Comparison of ENCODE assay signal across 17 cellular contexts in genomic region chr22:48068323-48068722, GRCh38.
DNase-seq lines count a peak whose midpoint lies in the region; ATAC-seq and TF ChIP-seq lines count a peak whose summit lies in the region.
"Had no signal": no experiment of that assay in that cellular context is flagged by ENCODE, and none has a peak within 500 bp of the region (broad histone marks: within the 10 kb centered on the region; RNA-seq: fewer than 3 reads in every experiment).

No MANE protein-coding gene starts in this region.

- no peak overlapping the region for H3K4me3 ChIP-seq in GM23338
- H3K4me3 ChIP-seq: GM23248 had no signal

- no peak for TF ChIP-seq CTCF in GM23338 (conservative IDR thresholded peaks at IDR 0.05; ENCODE audit: low read depth in 2 of 2)

- ATAC-seq in GM23338 (no peak), naive B cell (ENCODE audit: low read depth in 2 of 2) (peak; percentile 50 to 72), GM21529 (IDR thresholded peaks at IDR 0.05; ENCODE audit: unreplicated experiment) (no peak)
- ATAC-seq in stimulated activated naive B cell treated with anti-CD40 and anti-IgM and Interleukin-4, amounts not matched to agents 10 μg/mL and 1 μg/mL and 100 μg/mL, for 72 hours (replicated peaks) = peak; percentile 82 to 89
- ATAC-seq: HepG2 had no signal

- H3K9me2 ChIP-seq in GM23338 (ENCODE audit: insufficient read depth) = no peaks in the 10 kb centered on the region

- no peaks in the 10 kb centered on the region for H4K20me1 ChIP-seq in GM23338 (replicated peaks; ENCODE audit: insufficient read depth)

- no peaks in the 10 kb centered on the region for H3K27me3 ChIP-seq in GM23338 (ENCODE audit: insufficient read depth)

- no peak for DNase-seq in GM23338 (ENCODE audit: low spot score)
- peak; percentile 68 for DNase-seq in NCI-H446 treated with DMSO at 0.1 percent for 48 hours (lab: John Stamatoyannopoulos, UW)
- DNase-seq in naive B cell = no peak
- DNase-seq in stimulated activated naive B cell treated with anti-CD40 and anti-IgM and Interleukin-4, amounts not matched to agents 10 μg/mL and 1 μg/mL and 100 μg/mL, for 72 hours = no peak
- DNase-seq in cortex of kidney (lab: John Stamatoyannopoulos, UW) = no peak
- DNase-seq in stimulated activated CD4-positive, alpha-beta T cell treated with anti-CD3 and anti-CD28 coated beads, Interleukin-4, amount 100 ng/mL, for 1 hour = no peak
- DNase-seq: ACHN; Caco-2; CD4-positive, alpha-beta T cell; DMS79 treated with DMSO at 0.1 percent for 48 hours; GF-D8; GM23248; H7; KBM-7 had no signal

- H3K4me1 Mint-ChIP-seq in GM23338 (peaks cover 23% of the 10 kb centered on the region), naive B cell (peaks cover 14 to 34% (median 33%) of the 10 kb centered on the region in 3 donors)
- peaks cover 10 to 36% of the 10 kb centered on the region in 2 donors for H3K4me1 Mint-ChIP-seq in stimulated activated naive B cell treated with anti-CD40 and anti-IgM and Interleukin-4, amounts not matched to agents 10 μg/mL and 1 μg/mL and 100 μg/mL, for 72 hours

- no peak overlapping the region for H2AFZ ChIP-seq in GM23338
- H2AFZ ChIP-seq: GM23248 had no signal

- no peak overlapping the region for H3K4me2 ChIP-seq in GM23338

- H3K4me1 ChIP-seq in GM23338 (ENCODE audit: insufficient read depth) = peaks cover 11% of the 10 kb centered on the region
- H3K4me1 ChIP-seq: Caco-2 had no signal

- peak overlapping the region; percentile 51; the same call in 1 of the 2 replicates for H3K27ac Mint-ChIP-seq in GM23338
- peak overlapping the region in 3 of 6 donors; percentile 7 to 65 (median 39) for H3K27ac Mint-ChIP-seq in naive B cell
- H3K27ac Mint-ChIP-seq in stimulated activated naive B cell treated with anti-CD40 and anti-IgM and Interleukin-4, amounts not matched to agents 10 μg/mL and 1 μg/mL and 100 μg/mL, for 72 hours = no peak overlapping the region
- H3K27ac Mint-ChIP-seq: CD4-positive, alpha-beta T cell had no signal

- no peaks in the 10 kb centered on the region for H3K79me2 ChIP-seq in GM23338 (replicated peaks; ENCODE audit: insufficient read depth)

- H3K27ac ChIP-seq in GM23338 (ENCODE audit: low read depth) = no peak overlapping the region
- H3K27ac ChIP-seq: C4-2B, GM23248 had no signal

- H3F3A ChIP-seq in GM23338 (replicated peaks; ENCODE audit: low read depth) = no peaks in the 10 kb centered on the region

- H3K4me3 Mint-ChIP-seq in GM23338 (no peak overlapping the region), naive B cell (peak overlapping the region in 1 of 8 donors; percentile 21)
- no peak overlapping the region for H3K4me3 Mint-ChIP-seq in stimulated activated naive B cell treated with anti-CD40 and anti-IgM and Interleukin-4, amounts not matched to agents 10 μg/mL and 1 μg/mL and 100 μg/mL, for 72 hours
- H3K4me3 Mint-ChIP-seq: CD4-positive, alpha-beta T cell had no signal

- no peaks in the 10 kb centered on the region for H3K36me3 ChIP-seq in GM23338 (ENCODE audit: insufficient read depth)

- peaks cover 14% of the 10 kb centered on the region for H3K27me3 Mint-ChIP-seq in GM23338 (ENCODE audit: insufficient read depth, low read depth, poor library complexity)
- H3K27me3 Mint-ChIP-seq in naive B cell = peaks cover 0 to 16% (median 11%) of the 10 kb centered on the region in 3 donors
- H3K27me3 Mint-ChIP-seq in stimulated activated naive B cell treated with anti-CD40 and anti-IgM and Interleukin-4, amounts not matched to agents 10 μg/mL and 1 μg/mL and 100 μg/mL, for 72 hours = peaks cover 14 to 34% of the 10 kb centered on the region in 2 donors
- H3K27me3 Mint-ChIP-seq: CD4-positive, alpha-beta T cell had no signal

- H3K9me3 Mint-ChIP-seq in GM23338 = peaks cover 25% of the 10 kb centered on the region; the same call in 2 of the 3 replicates
- H3K9me3 Mint-ChIP-seq in naive B cell = peaks cover 0 to 4% (median 0%) of the 10 kb centered on the region in 7 donors
- H3K9me3 Mint-ChIP-seq in stimulated activated naive B cell treated with anti-CD40 and anti-IgM and Interleukin-4, amounts not matched to agents 10 μg/mL and 1 μg/mL and 100 μg/mL, for 72 hours = peaks cover 0 to 2% of the 10 kb centered on the region in 2 donors
- H3K9me3 Mint-ChIP-seq: CD4-positive, alpha-beta T cell had no signal

- peaks cover 7% of the 10 kb centered on the region; the same call in 2 of the 3 replicates for H3K36me3 Mint-ChIP-seq in GM23338 (ENCODE audit: low read depth)
- H3K36me3 Mint-ChIP-seq in naive B cell = no peaks in the 10 kb centered on the region
- H3K36me3 Mint-ChIP-seq in stimulated activated naive B cell treated with anti-CD40 and anti-IgM and Interleukin-4, amounts not matched to agents 10 μg/mL and 1 μg/mL and 100 μg/mL, for 72 hours = no peaks in the 10 kb centered on the region

TF ChIP-seq in GM23338, 12 proteins besides CTCF, POLR2A, EP300 and RAD21 (continues in another document):
- TF ChIP-seq STAT1 (IDR thresholded peaks at IDR 0.05; ENCODE audit: unreplicated experiment) (no peak), NANOG (IDR thresholded peaks at IDR 0.05; ENCODE audit: borderline replicate concordance) (no peak), EZH2phosphoT487 (IDR thresholded peaks at IDR 0.05; ENCODE audit: unreplicated experiment) (no peak), CREB1 (CRISPR knock-in tag; IDR thresholded peaks at IDR 0.05; ENCODE audit: low read depth) (no peak), JUNB (IDR thresholded peaks at IDR 0.05; ENCODE audit: unreplicated experiment) (no peak), REST (IDR thresholded peaks at IDR 0.05; ENCODE audit: unreplicated experiment) (no peak), ETS1 (IDR thresholded peaks at IDR 0.05) (no peak)

Comparison
In these comparisons a context has a peak if more than half of its experiments do, and no peak if none do; other contexts are left out.
1. ATAC-seq: peak in naive B cell (2 of 2) and stimulated activated naive B cell treated with anti-CD40 and anti-IgM and Interleukin-4, amounts not matched to agents 10 μg/mL and 1 μg/mL and 100 μg/mL, for 72 hours (2 of 2); none in GM23338 (single experiment) and GM21529 (single experiment).